ENCODE assay signal across 19 cellular contexts in the genomic region with DNA sequence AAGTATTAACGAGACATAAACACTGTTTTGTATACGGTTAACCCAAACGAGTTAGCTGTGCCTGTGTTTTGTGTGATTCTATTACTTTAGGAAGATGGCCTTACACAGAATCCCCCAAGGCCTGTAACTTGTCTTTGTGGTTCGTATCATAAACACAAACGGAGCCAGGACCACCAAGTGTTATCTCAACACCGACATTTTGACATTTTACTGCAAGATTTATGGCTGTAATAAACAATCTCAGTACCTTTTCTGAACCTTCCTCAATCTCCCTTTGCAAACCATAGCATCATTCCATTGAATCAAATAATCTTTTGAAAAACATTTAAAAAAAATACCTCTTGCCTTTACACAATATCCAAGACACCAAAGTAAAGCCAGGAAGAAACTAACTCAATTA. TPM values are rescaled to one million over a fixed set of nuclear protein-coding genes. Genes with fewer than 3 reads are reported as not detected.
A peak's percentile ranks its signal among the peaks of the same experiment; 100 is the strongest.
DNase-seq lines count a peak whose midpoint lies in the region; ATAC-seq and TF ChIP-seq lines count a peak whose summit lies in the region.
"Had no signal": no experiment of that assay in that cellular context is flagged by ENCODE, and none has a peak within 500 bp of the region (broad histone marks: within the 10 kb centered on the region; RNA-seq: fewer than 3 reads in every experiment).

No MANE protein-coding gene starts in this region.

- H2BK15ac ChIP-seq in H9 (ENCODE audit: low read depth, low read length) = no peak overlapping the region

- no peak overlapping the region for H2BK12ac ChIP-seq in H9 (ENCODE audit: insufficient read length, low read depth, low read length)

- ATAC-seq in upper lobe of left lung (ENCODE audit: low FRiP score in 2 of 2) = no peak
- ATAC-seq: Right ventricle myocardium inferior had no signal

- H3K4me3 Mint-ChIP-seq in progenitor cell of endocrine pancreas (ENCODE audit: low read depth) (peak overlapping the region; percentile 62), H9 (no peak overlapping the region)
- H3K4me3 Mint-ChIP-seq: B cell; CD4-positive, alpha-beta memory T cell had no signal

- H3K4ac ChIP-seq in H9 (ENCODE audit: low read depth, low read length) = no peak overlapping the region

- peaks cover 4% of the 10 kb centered on the region for H3K27me3 Mint-ChIP-seq in progenitor cell of endocrine pancreas
- H3K27me3 Mint-ChIP-seq in H9 (ENCODE audit: low read depth) = peaks cover 97% of the 10 kb centered on the region

- H4K8ac ChIP-seq in H9 (replicated peaks; ENCODE audit: insufficient read length, low read depth, low read length) = no peak overlapping the region

- H3K4me3 ChIP-seq in Loucy (ENCODE audit: low read length, poor library complexity, severe bottlenecking) = no peak overlapping the region
- no peak overlapping the region for H3K4me3 ChIP-seq in esophagus muscularis mucosa
- H3K4me3 ChIP-seq in upper lobe of left lung = no peak overlapping the region
- H3K4me3 ChIP-seq: PC-9 had no signal

- no peak overlapping the region for H3T11ph ChIP-seq in H9 (ENCODE audit: low read length)

- H3K27ac ChIP-seq in esophagus muscularis mucosa (replicated peaks in 1 of 4) = peak overlapping the region; percentile 96 to 99 (median 99)
- H3K27ac ChIP-seq in upper lobe of left lung = peak overlapping the region in 3 of 4 donors; percentile 5 to 56 (median 54)
- H3K27ac ChIP-seq in H9 (ENCODE audit: insufficient read length, low read depth, low read length) = no peak overlapping the region
- H3K27ac ChIP-seq: HL-60, KMS-11 had no signal

- no peak overlapping the region for H3K18ac ChIP-seq in H9 (ENCODE audit: insufficient read length, low read depth, low read length)

- H3K9me3 Mint-ChIP-seq in progenitor cell of endocrine pancreas (ENCODE audit: low read depth) (no peaks in the 10 kb centered on the region), H9 (peaks cover 0 to 7% of the 10 kb centered on the region in 2 experiments; a peak in 3 of 5 replicates)
- H3K9me3 Mint-ChIP-seq: CD4-positive, alpha-beta memory T cell had no signal

- H3K9me3 ChIP-seq in Loucy (ENCODE audit: insufficient read depth, low read depth, low read length) (no peaks in the 10 kb centered on the region), esophagus muscularis mucosa (no peaks in the 10 kb centered on the region), upper lobe of left lung (no peaks in the 10 kb centered on the region), H9 (ENCODE audit: control insufficient read depth, low read depth, low read length) (no peaks in the 10 kb centered on the region)

- H3K23ac ChIP-seq in H9 (ENCODE audit: insufficient read length, low read depth, low read length) = no peak overlapping the region

- no peak overlapping the region for H2BK20ac ChIP-seq in H9 (ENCODE audit: low read depth, low read length, poor library complexity, severe bottlenecking)

- H3K27ac Mint-ChIP-seq in progenitor cell of endocrine pancreas (peak overlapping the region; percentile 97), H9 (no peak overlapping the region)
- H3K27ac Mint-ChIP-seq: B cell had no signal

- H3K23me2 ChIP-seq in H9 (ENCODE audit: insufficient read length, low read depth, low read length, poor library complexity, severe bottlenecking) = no peaks in the 10 kb centered on the region

- TF ChIP-seq CTCF in Loucy (conservative IDR thresholded peaks at IDR 0.05; ENCODE audit: low read length) (no peak), esophagus muscularis mucosa (IDR thresholded peaks at IDR 0.05) (no peak), progenitor cell of endocrine pancreas (IDR thresholded peaks at IDR 0.05; ENCODE audit: unreplicated experiment) (no peak), upper lobe of left lung (IDR thresholded peaks at IDR 0.05) (no peak), H9 (conservative IDR thresholded peaks at IDR 0.05) (no peak)

- no peak for DNase-seq in esophagus muscularis mucosa (ENCODE audit: extremely low spot score)
- DNase-seq in progenitor cell of endocrine pancreas (ENCODE audit: low spot score, unreplicated experiment) = no peak
- DNase-seq in upper lobe of left lung = no peak
- DNase-seq in cerebellar cortex (ENCODE audit: low spot score) = no peak
- no peak for DNase-seq in H9
- DNase-seq in activated naive CD4-positive, alpha-beta T cell (lab: John Stamatoyannopoulos, UW) = no peak
- DNase-seq: CD4-positive, alpha-beta memory T cell; DND-41; GF-D8; MM.1S; NCI-H1105; NCI-H187; NCI-H446; PC-9 had no signal

- peaks cover 4% of the 10 kb centered on the region for H3K36me3 Mint-ChIP-seq in progenitor cell of endocrine pancreas (ENCODE audit: insufficient read depth)
- H3K36me3 Mint-ChIP-seq in H9 (ENCODE audit: insufficient read depth in 1 of 3, low read depth in 3 of 3) = no peaks in the 10 kb centered on the region; a peak in 1 of 7 replicates
- H3K36me3 Mint-ChIP-seq: CD4-positive, alpha-beta memory T cell had no signal

- no peak overlapping the region for H3K56ac ChIP-seq in H9 (ENCODE audit: insufficient read length, low read depth, low read length)

- H3K27me3 ChIP-seq in Loucy (ENCODE audit: insufficient read depth, low read length, poor library complexity, severe bottlenecking) (no peaks in the 10 kb centered on the region), esophagus muscularis mucosa (no peaks in the 10 kb centered on the region), upper lobe of left lung (peaks cover 0 to 13% (median 0%) of the 10 kb centered on the region in 4 donors), H9 (ENCODE audit: insufficient read depth, low read length) (peaks cover 95% of the 10 kb centered on the region)

- H3K9ac ChIP-seq in Loucy (ENCODE audit: low read depth, low read length, poor library complexity, severe bottlenecking) = no peak overlapping the region
- no peak overlapping the region for H3K9ac ChIP-seq in H9 (ENCODE audit: extremely low read depth, insufficient read length, low read length)
- H3K9ac ChIP-seq: KMS-11 had no signal

- no peak overlapping the region for H2AK5ac ChIP-seq in H9 (ENCODE audit: insufficient read length, low read length)

- H3K79me1 ChIP-seq in H9 (ENCODE audit: insufficient read depth, low read depth, low read length, poor library complexity, severe bottlenecking) = no peaks in the 10 kb centered on the region

- no peaks in the 10 kb centered on the region for H3F3A ChIP-seq in Loucy (ENCODE audit: low read depth)

- H4K5ac ChIP-seq in H9 (ENCODE audit: insufficient read length, low read depth, low read length) = no peak overlapping the region

- H3K9me2 ChIP-seq in Loucy (replicated peaks; ENCODE audit: low read depth, low read length) = no peaks in the 10 kb centered on the region

- H4K20me1 ChIP-seq in Loucy (ENCODE audit: insufficient read depth, low read length, poor library complexity, severe bottlenecking) (peaks cover 90% of the 10 kb centered on the region), H9 (ENCODE audit: control insufficient read depth, insufficient read depth, insufficient read length) (peaks cover 3% of the 10 kb centered on the region)

- H3K14ac ChIP-seq in H9 (ENCODE audit: insufficient read depth, low read length) = no peak overlapping the region

- TF ChIP-seq POLR2A in esophagus muscularis mucosa (IDR thresholded peaks at IDR 0.05; ENCODE audit: low read depth) (no peak), upper lobe of left lung (IDR thresholded peaks at IDR 0.05) (no peak)

- H3K36me3 ChIP-seq in Loucy (ENCODE audit: insufficient read depth, low read length) (peaks cover 54% of the 10 kb centered on the region), esophagus muscularis mucosa (no peaks in the 10 kb centered on the region), upper lobe of left lung (no peaks in the 10 kb centered on the region)

- no peak overlapping the region for H2AFZ ChIP-seq in Loucy (ENCODE audit: low read length)
- no peak overlapping the region for H2AFZ ChIP-seq in H9 (ENCODE audit: low read length)
- H2AFZ ChIP-seq: PC-9 had no signal

- no peak overlapping the region for H4K91ac ChIP-seq in H9 (ENCODE audit: insufficient read length, low read depth, low read length)

- H3K4me1 ChIP-seq in Loucy (ENCODE audit: insufficient read depth, low read length, poor library complexity, severe bottlenecking) (peaks cover 50% of the 10 kb centered on the region), esophagus muscularis mucosa (peaks cover 0 to 85% (median 82%) of the 10 kb centered on the region in 4 donors), upper lobe of left lung (peaks cover 32 to 50% (median 37%) of the 10 kb centered on the region in 4 donors), H9 (ENCODE audit: insufficient read depth, low read length) (no peaks in the 10 kb centered on the region)

- H3K79me2 ChIP-seq in Loucy (ENCODE audit: insufficient read depth, low read length) (peaks cover 98% of the 10 kb centered on the region), H9 (ENCODE audit: insufficient read depth, low read length) (no peaks in the 10 kb centered on the region)

- H2BK5ac ChIP-seq in H9 (ENCODE audit: insufficient read length, low read length) = no peak overlapping the region

- H3K4me1 Mint-ChIP-seq in progenitor cell of endocrine pancreas (ENCODE audit: low read depth) (peaks cover 75% of the 10 kb centered on the region), H9 (no peaks in the 10 kb centered on the region)
- H3K4me1 Mint-ChIP-seq: B cell; CD4-positive, alpha-beta memory T cell had no signal

- no peak overlapping the region for H2BK120ac ChIP-seq in H9 (ENCODE audit: low read depth, low read length, poor library complexity, severe bottlenecking)

- peak overlapping the region; percentile 91 for H3K4me2 ChIP-seq in Loucy (ENCODE audit: low read depth, low read length, poor library complexity, severe bottlenecking)
- H3K4me2 ChIP-seq in H9 (ENCODE audit: insufficient read depth, insufficient read length, low read length) = no peak overlapping the region
- H3K4me2 ChIP-seq: KMS-11, PC-9 had no signal

- 51% methylated on average over 6 of the region's 6 CpGs for WGBS in esophagus muscularis mucosa
- 37 to 39% methylated on average over 6 of the region's 6 CpGs for WGBS in upper lobe of left lung, 2 donors
- no CpG with 5 or more reads among the region's 6 CpGs for WGBS in H9 (ENCODE audit: extremely low coverage, insufficient read length, low lambda C conversion rate)

- intact Hi-C loops in esophagus muscularis mucosa (cut with DNase I) = no loop called here

- TF ChIP-seq EP300 in esophagus muscularis mucosa (IDR thresholded peaks at IDR 0.05) (no peak), upper lobe of left lung (IDR thresholded peaks at IDR 0.05) (no peak)

RNA-seq across cellular contexts. Expression of a gene that starts 2.4 kb away (rescaled TPM):
- total RNA-seq in esophagus muscularis mucosa (10 to 100 TPM; 12.5 to 26.8 (median 18.1) TPM), progenitor cell of endocrine pancreas (13.7 TPM in 2 replicates), upper lobe of left lung (10 to 100 TPM in 1 of 6 donors, 1 to 10 TPM in 5; 1.5 to 10.5 (median 6.2) TPM), H9 (2021) (not detected in 2 replicates)
- total RNA-seq: B cell, PC-9 had no signal

RNA-seq across cellular contexts. Expression of a gene that starts 10.5 kb away (rescaled TPM):
- 10 to 100 TPM in 3 of 4 donors, 1 to 10 TPM in 1; 7.8 to 24.8 (median 14.7) TPM for total RNA-seq in esophagus muscularis mucosa
- 12.6 and 18.1 TPM in 2 replicates for total RNA-seq in progenitor cell of endocrine pancreas
- total RNA-seq in upper lobe of left lung = 10 to 100 TPM in 5 of 6 donors, 1 to 10 TPM in 1; 7.8 to 79.9 (median 16.9) TPM
- total RNA-seq in H9 (2021) = not detected in 2 replicates
- total RNA-seq: B cell; CD4-positive, alpha-beta memory T cell; Right ventricle myocardium inferior had no signal

RNA-seq across cellular contexts. Expression of a gene that starts 14.6 kb away (rescaled TPM):
- total RNA-seq in esophagus muscularis mucosa (under 1 TPM in 2 of 4 donors, not detected in 2; 0.66 to 0.92 TPM), progenitor cell of endocrine pancreas (0.38 TPM in 1 of 2 replicates, not detected in the other), upper lobe of left lung (1 to 10 TPM in 4 of 6 donors, under 1 TPM in 1, not detected in 1; 0.61 to 8.4 (median 4.0) TPM), H9 (2021) (not detected in 2 replicates)
- total RNA-seq: CD4-positive, alpha-beta memory T cell; Right ventricle myocardium inferior had no signal

RNA-seq across cellular contexts. Expression of a gene that starts 19.4 kb away (rescaled TPM):
- 10 to 100 TPM; 10.2 to 16.6 (median 13.8) TPM for total RNA-seq in esophagus muscularis mucosa
- 77.4 and 85.5 TPM in 2 replicates for total RNA-seq in progenitor cell of endocrine pancreas
- total RNA-seq in upper lobe of left lung = 10 to 100 TPM in 1 of 6 donors, 1 to 10 TPM in 3, under 1 TPM in 2; 0.20 to 11.4 (median 3.5) TPM
- total RNA-seq in H9 (2021) = not detected in 2 replicates
- total RNA-seq: B cell; CD4-positive, alpha-beta memory T cell; Right ventricle myocardium inferior had no signal

RNA-seq across cellular contexts. Expression of a gene that starts 23.5 kb away (rescaled TPM):
- total RNA-seq in esophagus muscularis mucosa = 1 to 10 TPM in 1 of 4 donors, under 1 TPM in 3; 0.33 to 1.7 (median 0.49) TPM
- total RNA-seq in progenitor cell of endocrine pancreas = 1.4 and 1.5 TPM in 2 replicates
- total RNA-seq in upper lobe of left lung = 1 to 10 TPM in 3 of 6 donors, under 1 TPM in 1, not detected in 2; 0.46 to 3.3 (median 2.5) TPM
- not detected in 2 replicates for total RNA-seq in H9 (2021)
- total RNA-seq: B cell; CD4-positive, alpha-beta memory T cell; PC-9; Right ventricle myocardium inferior had no signal
